ENCODE assay signal across 20 cellular contexts in genomic region chr7:1884583-1885350, GRCh38.
DNase-seq lines count a peak whose midpoint lies in the region; ATAC-seq and TF ChIP-seq lines count a peak whose summit lies in the region.
"Had no signal": no experiment of that assay in that cellular context is flagged by ENCODE, and none has a peak within 500 bp of the region (broad histone marks: within the 10 kb centered on the region; RNA-seq: fewer than 3 reads in every experiment).

No MANE protein-coding gene starts in this region.

- WGBS in endodermal cell (ENCODE audit: insufficient coverage in 1 of 2, insufficient read length in 1 of 2), 2 experiments = 91 to 93% methylated on average over 18 to 26 of the region's 26 CpGs
- WGBS in prostate gland = 95% methylated on average over 26 of the region's 26 CpGs

- peaks cover 25% of the 10 kb centered on the region for H3K36me3 Mint-ChIP-seq in endodermal cell (ENCODE audit: low read depth)

- H3K9me3 ChIP-seq in endodermal cell (ENCODE audit: control insufficient read depth, low read length) = peaks cover 7% of the 10 kb centered on the region
- H3K9me3 ChIP-seq in prostate gland = no peaks in the 10 kb centered on the region

- H3K27me3 ChIP-seq in endodermal cell (ENCODE audit: control insufficient read depth, insufficient read depth, low read length, poor library complexity, severe bottlenecking) (no peaks in the 10 kb centered on the region), prostate gland (replicated peaks; ENCODE audit: insufficient read depth) (no peaks in the 10 kb centered on the region)
- H3K27me3 ChIP-seq: foreskin keratinocyte had no signal

- H3K4me1 ChIP-seq in endodermal cell (ENCODE audit: control insufficient read depth, insufficient read depth, low read length) (peaks cover 10% of the 10 kb centered on the region), prostate gland (replicated peaks) (no peaks in the 10 kb centered on the region)
- H3K4me1 ChIP-seq: foreskin keratinocyte had no signal

- H3K4me3 ChIP-seq in endodermal cell (ENCODE audit: low read length) (no peak overlapping the region), prostate gland (no peak overlapping the region)

- H3K36me3 ChIP-seq in endodermal cell (ENCODE audit: control insufficient read depth, insufficient read depth, low read length) (peaks cover 18% of the 10 kb centered on the region), prostate gland (no peaks in the 10 kb centered on the region)

- peak overlapping the region; percentile 35 for H3K27ac Mint-ChIP-seq in endodermal cell
- H3K27ac Mint-ChIP-seq: T-cell had no signal

- H3K27ac ChIP-seq in endodermal cell (ENCODE audit: low read depth, low read length) (no peak overlapping the region), prostate gland (no peak overlapping the region)
- H3K27ac ChIP-seq: foreskin keratinocyte had no signal

- DNase-seq in Right ventricle myocardium inferior (ENCODE audit: missing footprints) (peak; percentile 57), cardiac septum (ENCODE audit: low spot score) (no peak), MV-4-11 (lab: John Stamatoyannopoulos, UW) (peak; percentile 11), endodermal cell (no peak), prostate gland (ENCODE audit: low spot score) (no peak)
- DNase-seq in activated CD4-positive, CD25-positive, alpha-beta regulatory T cell (lab: John Stamatoyannopoulos, UW) = no peak
- DNase-seq: activated CD8-positive, alpha-beta memory T cell treated with anti-CD3 and anti-CD28 coated beads, Interleukin-2, amount 50 U/mL, for 48 hours; activated effector memory CD4-positive, alpha-beta T cell treated with anti-CD3 and anti-CD28 coated beads, Interleukin-2, amount 50 U/mL, for 16 hours; CD4-positive, CD25-positive, alpha-beta regulatory T cell; dermis blood vessel endothelial cell; DMS53; foreskin keratinocyte; hippocampal formation; NCI-H1694; NCI-H748 treated with DMSO at 0.1 percent for 48 hours; SIG-M5; stimulated activated CD4-positive, alpha-beta T cell treated with anti-CD3 and anti-CD28 coated beads, Interleukin-12 subunit alpha, Interleukin-12 subunit beta, amount 100 ng/mL, for 4 hours; T-cell had no signal

- H3K9ac ChIP-seq in endodermal cell (ENCODE audit: extremely low read depth, low read length, poor library complexity, severe bottlenecking) = no peak overlapping the region

- H3K27me3 Mint-ChIP-seq in endodermal cell (ENCODE audit: insufficient read depth) = no peaks in the 10 kb centered on the region
- H3K27me3 Mint-ChIP-seq: CD4-positive, CD25-positive, alpha-beta regulatory T cell; T-cell had no signal

- no peak for TF ChIP-seq CTCF in endodermal cell (conservative IDR thresholded peaks at IDR 0.05)
- no peak for TF ChIP-seq CTCF in prostate gland (IDR thresholded peaks at IDR 0.05)

- H3K4me3 Mint-ChIP-seq in endodermal cell = no peak overlapping the region
- H3K4me3 Mint-ChIP-seq: CD4-positive, CD25-positive, alpha-beta regulatory T cell had no signal

- peaks cover 3% of the 10 kb centered on the region for H3K9me3 Mint-ChIP-seq in endodermal cell
- H3K9me3 Mint-ChIP-seq: CD4-positive, CD25-positive, alpha-beta regulatory T cell; T-cell had no signal

- no peak for ATAC-seq in Right ventricle myocardium inferior
- no peak for ATAC-seq in HG02970 (IDR thresholded peaks at IDR 0.05; ENCODE audit: low FRiP score, unreplicated experiment)
- ATAC-seq in GM18511 (IDR thresholded peaks at IDR 0.05; ENCODE audit: unreplicated experiment) = no peak
- ATAC-seq: foreskin keratinocyte, T-cell had no signal

- no peak for TF ChIP-seq POLR2A in prostate gland (IDR thresholded peaks at IDR 0.05)

- intact Hi-C loops in Right ventricle myocardium inferior (cut with DNase I) (no loop called here), cardiac septum (cut with DNase I) (no loop called here), prostate gland (cut with DNase I) (no loop called here)

- H3K4me1 Mint-ChIP-seq in endodermal cell = peaks cover 7% of the 10 kb centered on the region

Comparison
In these comparisons a context has a peak if more than half of its experiments do, and no peak if none do; other contexts are left out.
1. DNase-seq: peak in Right ventricle myocardium inferior (single experiment) and MV-4-11 (single experiment); none in cardiac septum (single experiment), endodermal cell (single experiment), activated CD4-positive, CD25-positive, alpha-beta regulatory T cell (0 of 4) and prostate gland (single experiment).